ENCODE assay signal across 8 cellular contexts in genomic region chr10:11424456-11425287, GRCh38.
DNase-seq lines count a peak whose midpoint lies in the region; ATAC-seq and TF ChIP-seq lines count a peak whose summit lies in the region.

No MANE protein-coding gene starts in this region.

- H3K4me1 Mint-ChIP-seq in CD8-positive, alpha-beta T cell (ENCODE audit: low read depth), result peaks cover 21% of the 10 kb centered on the region

- H3K9ac ChIP-seq in DND-41 (ENCODE audit: low read depth, low read length), result peak overlapping the region; percentile 42

- no peaks in the 10 kb centered on the region for H3K36me3 ChIP-seq in DND-41 (ENCODE audit: insufficient read depth, low read length)
- H3K36me3 ChIP-seq in OCI-LY7 (ENCODE audit: insufficient read depth, low read length), result no peaks in the 10 kb centered on the region
- no peaks in the 10 kb centered on the region for H3K36me3 ChIP-seq in CD8-positive, alpha-beta T cell (ENCODE audit: insufficient read depth, low read length)

- H3K4me2 ChIP-seq in DND-41 (ENCODE audit: insufficient read depth, low read length) (peak overlapping the region; percentile 44), OCI-LY7 (ENCODE audit: low read length) (no peak overlapping the region)

- peaks cover 6% of the 10 kb centered on the region for H3K36me3 Mint-ChIP-seq in CD8-positive, alpha-beta T cell

- TF ChIP-seq CTCF in DND-41 (IDR thresholded peaks at IDR 0.05; ENCODE audit: borderline replicate concordance, extremely low read depth, low read length, poor library complexity, severe bottlenecking) (peak; percentile 20), OCI-LY7 (conservative IDR thresholded peaks at IDR 0.05; ENCODE audit: low read length) (peak; percentile 99; the same call in 1 of the 2 replicates), epithelial cell of esophagus (IDR thresholded peaks at IDR 0.05; ENCODE audit: insufficient read depth, low read depth, low read length, missing control alignments) (peak; percentile 93)
- no peak for TF ChIP-seq CTCF in CD8-positive, alpha-beta T cell (IDR thresholded peaks at IDR 0.05)

- no peak overlapping the region for H3K4me3 Mint-ChIP-seq in CD8-positive, alpha-beta T cell

- H3K27me3 ChIP-seq in DND-41 (ENCODE audit: insufficient read depth, low read length, poor library complexity), result no peaks in the 10 kb centered on the region
- no peaks in the 10 kb centered on the region for H3K27me3 ChIP-seq in CD8-positive, alpha-beta T cell (ENCODE audit: insufficient read depth, low read length)

- H4K20me1 ChIP-seq in DND-41 (ENCODE audit: insufficient read depth, low read length) (no peaks in the 10 kb centered on the region), OCI-LY7 (ENCODE audit: insufficient read depth, low read length) (no peaks in the 10 kb centered on the region)

- BruUV-seq in OCI-LY7 (replicated peaks; lab: Mats Ljungman, UMichigan), result no TSS peak

- ATAC-seq in DND-41 (ENCODE audit: insufficient read depth, low read depth) (no peak), HG02610 (IDR thresholded peaks at IDR 0.05; ENCODE audit: unreplicated experiment) (peak; percentile 60)
- ATAC-seq in CD8-positive, alpha-beta T cell, result no peak

- H3K27ac Mint-ChIP-seq in CD8-positive, alpha-beta T cell, result no peak overlapping the region

- no peaks in the 10 kb centered on the region for H3K9me2 ChIP-seq in OCI-LY7 (ENCODE audit: insufficient read depth, low read length)

- H3K79me2 ChIP-seq in DND-41 (ENCODE audit: insufficient read depth, low read length), result no peaks in the 10 kb centered on the region
- no peaks in the 10 kb centered on the region for H3K79me2 ChIP-seq in OCI-LY7 (ENCODE audit: insufficient read depth, low read depth, low read length)

- DNase-seq in DND-41 (no peak), OCI-LY7 (ENCODE audit: low spot score) (peak; percentile 73), epithelial cell of esophagus (ENCODE audit: low read depth) (peak; percentile 60), middle frontal gyrus (ENCODE audit: extremely low spot score, low spot score) (peak; percentile 16), T-helper 1 cell (no peak), KG1 (lab: John Stamatoyannopoulos, UW) (no peak)
- DNase-seq in CD8-positive, alpha-beta T cell, result no peak

- H3K27ac ChIP-seq in DND-41 (ENCODE audit: low read length), result peak overlapping the region; percentile 90
- no peak overlapping the region for H3K27ac ChIP-seq in OCI-LY7 (ENCODE audit: low read depth, low read length, poor library complexity, severe bottlenecking)
- no peak overlapping the region for H3K27ac ChIP-seq in CD8-positive, alpha-beta T cell (ENCODE audit: low read depth, low read length)

- H3K4me1 ChIP-seq in DND-41 (ENCODE audit: insufficient read depth, low read length) (peaks cover 35% of the 10 kb centered on the region), OCI-LY7 (ENCODE audit: insufficient read depth, low read length, poor library complexity, severe bottlenecking) (no peaks in the 10 kb centered on the region)
- peaks cover 10% of the 10 kb centered on the region for H3K4me1 ChIP-seq in CD8-positive, alpha-beta T cell (ENCODE audit: insufficient read depth, low read length)

- POLR2A ChIA-PET in OCI-LY7 (lab: Charles Lee), result no interaction called here
- POLR2A ChIA-PET in CD8-positive, alpha-beta T cell (lab: Charles Lee), result no interaction called here

- H2AFZ ChIP-seq in DND-41 (ENCODE audit: low read depth, low read length) (no peak overlapping the region), OCI-LY7 (ENCODE audit: low read length) (peak overlapping the region; percentile 13; the same call in 1 of the 2 replicates)

- H3K9me3 ChIP-seq in DND-41 (ENCODE audit: insufficient read depth, low read length, severe bottlenecking) (peaks cover 4% of the 10 kb centered on the region), OCI-LY7 (ENCODE audit: low read length) (0 out of 2 replicates have a peak, but pooled peaks cover 3% of the 10 kb centered on the region)
- H3K9me3 ChIP-seq in CD8-positive, alpha-beta T cell (ENCODE audit: low read length), result peaks cover 7% of the 10 kb centered on the region

- CTCF ChIA-PET in OCI-LY7 (lab: Charles Lee; ENCODE audit: unreplicated experiment), result interaction anchor here (1.0 to 1.1 kb wide), 2 partner anchors 12 to 24 kb away, joined by 3 to 5 read pairs; no protein-coding TSS in a partner anchor
- CTCF ChIA-PET in CD8-positive, alpha-beta T cell (lab: Charles Lee), result interaction anchor here (0.6 to 1.2 kb wide), 2 partner anchors 39 to 146 kb away, joined by 3 read pairs; no protein-coding TSS in a partner anchor

- intact Hi-C loops in OCI-LY7 (cut with micrococcal nuclease; ENCODE audit: unreplicated experiment), result loop anchor here (1.0 to 2.0 kb wide), 2 partner anchors 48 to 334 kb away; no protein-coding TSS in a partner anchor
- intact Hi-C loops in CD8-positive, alpha-beta T cell (cut with DNase I, micrococcal nuclease), result no loop called here

- H3K9me3 Mint-ChIP-seq in CD8-positive, alpha-beta T cell, result peaks cover 28% of the 10 kb centered on the region

- H3K27me3 Mint-ChIP-seq in CD8-positive, alpha-beta T cell (ENCODE audit: low read depth), result no peaks in the 10 kb centered on the region

- H3K4me3 ChIP-seq in DND-41 (ENCODE audit: low read depth in 1 of 2, low read length in 2 of 2) (no peak overlapping the region; a peak in 1 of 4 replicates), OCI-LY7 (ENCODE audit: low read depth, low read length, poor library complexity, severe bottlenecking) (no peak overlapping the region), epithelial cell of esophagus (ENCODE audit: low read length) (no peak overlapping the region)
- H3K4me3 ChIP-seq in CD8-positive, alpha-beta T cell (ENCODE audit: low read depth, low read length), result no peak overlapping the region

Comparison
In these comparisons a context has a peak if more than half of its experiments do, and no peak if none do; other contexts are left out.
1. DNase-seq: peak in OCI-LY7 (single experiment), epithelial cell of esophagus (single experiment) and middle frontal gyrus (single experiment); none in DND-41 (single experiment), T-helper 1 cell (0 of 5), CD8-positive, alpha-beta T cell (0 of 7) and KG1 (single experiment).